In genomic region chrX:139877710-139878414, GRCh38 we compare ENCODE assay signal across 1 cellular context.
A peak's percentile ranks its signal among the peaks of the same experiment; 100 is the strongest.
TF ChIP-seq lines count a peak whose summit lies in the region.

No MANE protein-coding gene starts in this region.

TF ChIP-seq in K562, 482 proteins besides CTCF, POLR2A, EP300 and RAD21 (continued from another document and continues in another):
- no peak for TF ChIP-seq CHD7 (IDR thresholded peaks at IDR 0.05; ENCODE audit: low read depth, low read length)
- TF ChIP-seq MAX (CRISPR knock-in tag; IDR thresholded peaks at IDR 0.05), result no peak
- no peak for TF ChIP-seq ZSCAN29 (IDR thresholded peaks at IDR 0.05)
- no peak for TF ChIP-seq ZBTB17 (CRISPR knock-in tag; IDR thresholded peaks at IDR 0.05)
- no peak for TF ChIP-seq ZNF696 (CRISPR knock-in tag; conservative IDR thresholded peaks at IDR 0.05)
- 0 out of 4 replicates have a peak, but pooled peaks of 1 of the 2 experiments have one; percentile 21 for TF ChIP-seq HDAC1 (IDR thresholded peaks at IDR 0.05)
- no peak for TF ChIP-seq ZNF12 (CRISPR knock-in tag; IDR thresholded peaks at IDR 0.05)
- no peak for TF ChIP-seq PPARD (CRISPR knock-in tag; IDR thresholded peaks at IDR 0.05)
- TF ChIP-seq ZC3H4 (CRISPR knock-in tag; IDR thresholded peaks at IDR 0.05; ENCODE audit: borderline replicate concordance), result no peak
- TF ChIP-seq NUFIP1 (IDR thresholded peaks at IDR 0.05; ENCODE audit: partially characterized antibody), result no peak
- TF ChIP-seq ZNF224 (CRISPR knock-in tag; IDR thresholded peaks at IDR 0.05), result no peak
- TF ChIP-seq ZC3H8 (IDR thresholded peaks at IDR 0.05), result no peak
- TF ChIP-seq POLR2B (IDR thresholded peaks at IDR 0.05; ENCODE audit: low read depth, partially characterized antibody), result no peak
- no peak for TF ChIP-seq EWSR1 (IDR thresholded peaks at IDR 0.05; ENCODE audit: borderline replicate concordance, low read depth, partially characterized antibody)
- no peak for TF ChIP-seq MYNN (IDR thresholded peaks at IDR 0.05)
- TF ChIP-seq MYNN (CRISPR knock-in tag; IDR thresholded peaks at IDR 0.05), result no peak
- 0 out of 2 replicates have a peak, but pooled peaks have one; percentile 28 for TF ChIP-seq CEBPG (CRISPR knock-in tag; IDR thresholded peaks at IDR 0.05)
- peak in 1 of 2 experiments; percentile 70; a peak in 2 of 4 replicates for TF ChIP-seq CEBPG (tag; conservative IDR thresholded peaks at IDR 0.05 in 1 of 2, IDR thresholded peaks at IDR 0.05 in 1 of 2)
- no peak for TF ChIP-seq THRB (CRISPR knock-in tag; conservative IDR thresholded peaks at IDR 0.05)
- TF ChIP-seq SAP30 (IDR thresholded peaks at IDR 0.05; ENCODE audit: borderline replicate concordance, insufficient read depth, low read depth, low read length, poor library complexity, severe bottlenecking), result no peak
- TF ChIP-seq ZBTB7A (IDR thresholded peaks at IDR 0.05; ENCODE audit: borderline replicate concordance, control insufficient read depth, low read depth, low read length), result no peak
- TF ChIP-seq ZNF3 (CRISPR knock-in tag; IDR thresholded peaks at IDR 0.05), result no peak
- TF ChIP-seq TSC22D4 (tag; IDR thresholded peaks at IDR 0.05), result no peak
- TF ChIP-seq DMBX1 (CRISPR knock-in tag; IDR thresholded peaks at IDR 0.05; ENCODE audit: borderline replicate concordance), result no peak
- no peak for TF ChIP-seq ZBTB9 (CRISPR knock-in tag; IDR thresholded peaks at IDR 0.05)
- no peak for TF ChIP-seq SAFB2 (IDR thresholded peaks at IDR 0.05; ENCODE audit: borderline replicate concordance, low read depth, low read length, severe bottlenecking)
- TF ChIP-seq FOSL1 (tag; conservative IDR thresholded peaks at IDR 0.05), result peak; percentile 61
- no peak for TF ChIP-seq POLR3A (IDR thresholded peaks at IDR 0.05; ENCODE audit: borderline replicate concordance, extremely low read depth, insufficient read depth, insufficient read length)
- no peak for TF ChIP-seq E2F6 (IDR thresholded peaks at IDR 0.05; ENCODE audit: borderline replicate concordance in 1 of 2, extremely low read depth in 1 of 2, insufficient read depth in 1 of 2, insufficient read length in 1 of 2, low read depth in 1 of 2, low read length in 1 of 2, poor library complexity in 1 of 2, severe bottlenecking in 1 of 2)
- no peak for TF ChIP-seq CCAR2 (IDR thresholded peaks at IDR 0.05; ENCODE audit: low read depth, low read length)
- TF ChIP-seq BCOR (IDR thresholded peaks at IDR 0.05), result 0 out of 2 replicates have a peak, but pooled peaks have one; percentile 14
- TF ChIP-seq MYC (IDR thresholded peaks at IDR 0.05; ENCODE audit: low read depth, low read length), result no peak
- no peak for TF ChIP-seq MYC (CRISPR knock-in tag; IDR thresholded peaks at IDR 0.05; ENCODE audit: borderline replicate concordance, low read depth)
- TF ChIP-seq MNT (conservative IDR thresholded peaks at IDR 0.05), result 0 out of 4 replicates have a peak, but pooled peaks of 1 of the 2 experiments have one; percentile 31
- TF ChIP-seq TRIM24 (IDR thresholded peaks at IDR 0.05), result no peak
- TF ChIP-seq BRD9 (IDR thresholded peaks at IDR 0.05; ENCODE audit: low read depth, partially characterized antibody), result no peak
- no peak for TF ChIP-seq CHD4 (IDR thresholded peaks at IDR 0.05; ENCODE audit: insufficient read depth, insufficient replicate concordance, low read depth, low read length, poor library complexity, severe bottlenecking)
- no peak for TF ChIP-seq SFPQ (IDR thresholded peaks at IDR 0.05; ENCODE audit: low read depth, low read length)
- no peak for TF ChIP-seq CHAMP1 (IDR thresholded peaks at IDR 0.05)
- TF ChIP-seq MCM7 (IDR thresholded peaks at IDR 0.05), result no peak
- TF ChIP-seq IFI16 (CRISPR knock-in tag; IDR thresholded peaks at IDR 0.05), result no peak
